In the genomic region with DNA sequence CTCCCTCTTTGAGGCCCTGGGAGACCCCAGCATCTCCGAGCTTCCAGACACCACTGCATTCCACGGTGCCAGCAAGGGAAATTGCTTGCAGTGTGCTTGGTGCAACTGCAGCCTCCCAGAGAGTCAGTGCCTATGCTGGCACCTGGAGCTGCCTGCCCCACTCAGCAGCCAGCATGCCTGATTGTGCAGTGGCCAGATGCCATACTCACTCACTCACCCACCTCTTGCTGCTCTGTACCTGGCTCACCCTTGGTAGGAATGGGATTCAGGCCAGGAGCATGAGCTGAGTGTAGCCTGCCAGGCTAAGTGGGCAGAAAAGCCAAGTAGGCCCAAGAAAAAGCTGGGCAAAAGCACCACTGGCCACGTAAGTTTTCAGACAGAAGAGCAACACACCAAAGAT, we compare ENCODE assay signal across 36 cellular contexts.
"Had no signal": no experiment of that assay in that cellular context is flagged by ENCODE, and none has a peak within 500 bp of the region (broad histone marks: within the 10 kb centered on the region; RNA-seq: fewer than 3 reads in every experiment).

No MANE protein-coding gene starts in this region.

- H3K9me3 ChIP-seq: adrenal gland had no signal

- H3K27me3 Mint-ChIP-seq: activated B cell treated with CpG ODN at 0.5 μM for 24 hours; activated CD4-positive, alpha-beta memory T cell treated with anti-CD3 and anti-CD28 coated beads for 36 hours; activated CD4-positive, alpha-beta T cell treated with anti-CD3 and anti-CD28 coated beads, Interleukin-2, amount 10 ng/mL, durations not matched to agents 24 days and 14 days; activated CD8-positive, alpha-beta T cell treated with anti-CD3 and anti-CD28 coated beads for 36 hours; activated naive CD8-positive, alpha-beta T cell treated with anti-CD3 and anti-CD28 coated beads for 36 hours; activated T-helper 17 cell treated with anti-CD3 and anti-CD28 coated beads, Interleukin-2, amount 50 U/mL, for 72 hours; central memory CD8-positive, alpha-beta T cell had no signal

- H3K36me3 Mint-ChIP-seq: activated CD4-positive, alpha-beta memory T cell treated with anti-CD3 and anti-CD28 coated beads for 36 hours; activated naive CD8-positive, alpha-beta T cell treated with anti-CD3 and anti-CD28 coated beads for 36 hours; brain had no signal

- H3K27ac Mint-ChIP-seq: activated B cell treated with CpG ODN at 0.5 μM for 24 hours; activated CD4-positive, alpha-beta memory T cell treated with anti-CD3 and anti-CD28 coated beads for 36 hours; activated CD4-positive, alpha-beta T cell treated with anti-CD3 and anti-CD28 coated beads, Interleukin-2, amount 10 ng/mL, durations not matched to agents 24 days and 14 days; activated CD8-positive, alpha-beta T cell treated with anti-CD3 and anti-CD28 coated beads for 36 hours; activated naive CD4-positive, alpha-beta T cell treated with anti-CD3 and anti-CD28 coated beads for 36 hours; activated naive CD4-positive, alpha-beta T cell treated with anti-CD3 and anti-CD28 coated beads, Interleukin-2, amount 50 U/mL, for 72 hours; activated naive CD8-positive, alpha-beta T cell treated with anti-CD3 and anti-CD28 coated beads for 36 hours; activated T-cell treated with anti-CD3 and anti-CD28 coated beads, Interleukin-2, amount 50 U/mL, for 72 hours; activated T-helper 1 cell treated with anti-CD3 and anti-CD28 coated beads, Interleukin-12 subunit alpha, Interleukin-12 subunit beta, Interleukin-2, Interleukin-4 antibody, amounts not matched to agents 30 ng/mL and 10 ng/mL and 1 ng/mL, durations not matched to agents 14 hours and 24 hours and 36 hours; activated T-helper 17 cell treated with anti-CD3 and anti-CD28 coated beads, Interleukin-2, amount 50 U/mL, for 72 hours; brain; T-helper 1 cell treated with Interleukin-12 subunit alpha and Interleukin-12 subunit beta and Interleukin-4 antibody, amounts not matched to agents 30 μg/mL and 1 μg/mL, for 36 hours; T-helper 2 cell treated with Interferon-gamma antibody and Interleukin-4, amounts not matched to agents 5 μg/mL and 100 μg/mL, for 36 hours had no signal

- H3K4me1 ChIP-seq: adrenal gland, ascending aorta had no signal

- DNase-seq: activated B cell treated with CpG ODN at 0.5 μM for 24 hours; activated CD4-positive, alpha-beta memory T cell treated with anti-CD3 and anti-CD28 coated beads for 36 hours; activated CD4-positive, alpha-beta T cell treated with anti-CD3 and anti-CD28 coated beads for 4 hours; activated CD4-positive, alpha-beta T cell treated with anti-CD3 and anti-CD28 coated beads, Interleukin-2, amount 10 ng/mL, durations not matched to agents 24 days and 14 days; activated CD4-positive, alpha-beta T cell treated with anti-CD3 and anti-CD28 coated beads, Interleukin-2, amount 50 U/mL, for 1 hour; activated CD4-positive, alpha-beta T cell treated with anti-CD3 and anti-CD28 coated beads, Interleukin-2, amount 50 U/mL, for 4 hours; activated CD4-positive, CD25-positive, alpha-beta regulatory T cell treated with anti-CD3 and anti-CD28 coated beads, Interleukin-2, amount 50 U/mL, for 72 hours; activated CD8-positive, alpha-beta memory T cell treated with anti-CD3 and anti-CD28 coated beads, Interleukin-2, amount 50 U/mL, for 4 hours; activated CD8-positive, alpha-beta T cell treated with anti-CD3 and anti-CD28 coated beads for 36 hours; activated effector memory CD4-positive, alpha-beta T cell treated with anti-CD3 and anti-CD28 coated beads, Interleukin-2, amount 50 U/mL, for 16 hours; activated gamma-delta T cell treated with Interleukin-2 at 50 U/mL for 16 hours; activated naive CD4-positive, alpha-beta T cell; activated naive CD4-positive, alpha-beta T cell treated with anti-CD3 and anti-CD28 coated beads for 36 hours; activated naive CD4-positive, alpha-beta T cell treated with anti-CD3 and anti-CD28 coated beads, Interleukin-2, amount 50 U/mL, for 16 hours; activated naive CD8-positive, alpha-beta T cell treated with anti-CD3 and anti-CD28 coated beads for 36 hours; activated T-cell treated with anti-CD3 and anti-CD28 coated beads for 4 hours; activated T-cell treated with anti-CD3 and anti-CD28 coated beads, Interleukin-2, amount 50 U/mL, for 1 hour; activated T-cell treated with anti-CD3 and anti-CD28 coated beads, Interleukin-2, amount 50 U/mL, for 4 hours; activated T-cell treated with anti-CD3 and anti-CD28 coated beads, Interleukin-2, amount 50 U/mL, for 72 hours; adrenal gland; amniotic stem cell; caudate nucleus; cerebellar nuclear complex; T-helper 1 cell; T-helper 2 cell; T-helper 9 cell had no signal

- H3K27ac ChIP-seq: adrenal gland, ascending aorta, cardiac muscle cell, VCaP had no signal

- H3K36me3 ChIP-seq: adrenal gland, ascending aorta, cardiac muscle cell had no signal

- H3K27me3 ChIP-seq: adrenal gland, ascending aorta, cardiac muscle cell had no signal

- H3K4me3 Mint-ChIP-seq: activated B cell treated with CpG ODN at 0.5 μM for 24 hours; activated CD4-positive, alpha-beta memory T cell treated with anti-CD3 and anti-CD28 coated beads for 36 hours; activated CD4-positive, alpha-beta T cell treated with anti-CD3 and anti-CD28 coated beads, Interleukin-2, amount 10 ng/mL, durations not matched to agents 24 days and 14 days; activated CD8-positive, alpha-beta T cell treated with anti-CD3 and anti-CD28 coated beads for 36 hours; activated naive CD4-positive, alpha-beta T cell treated with anti-CD3 and anti-CD28 coated beads for 36 hours; activated naive CD8-positive, alpha-beta T cell treated with anti-CD3 and anti-CD28 coated beads for 36 hours; activated T-cell treated with anti-CD3 and anti-CD28 coated beads, Interleukin-2, amount 50 U/mL, for 4 hours; activated T-cell treated with anti-CD3 and anti-CD28 coated beads, Interleukin-2, amount 50 U/mL, for 72 hours; activated T-helper 1 cell treated with anti-CD3 and anti-CD28 coated beads, Interleukin-12 subunit alpha, Interleukin-12 subunit beta, Interleukin-2, Interleukin-4 antibody, amounts not matched to agents 30 ng/mL and 10 ng/mL and 1 ng/mL, durations not matched to agents 14 hours and 24 hours and 36 hours; activated T-helper 17 cell treated with anti-CD3 and anti-CD28 coated beads, Interleukin-2, amount 50 U/mL, for 72 hours; brain; central memory CD8-positive, alpha-beta T cell; T-helper 1 cell treated with Interleukin-12 subunit alpha and Interleukin-12 subunit beta and Interleukin-4 antibody, amounts not matched to agents 30 μg/mL and 1 μg/mL, for 36 hours; T-helper 2 cell treated with Interferon-gamma antibody and Interleukin-4, amounts not matched to agents 5 μg/mL and 100 μg/mL, for 36 hours had no signal

- ATAC-seq: activated CD8-positive, alpha-beta T cell treated with anti-CD3 and anti-CD28 coated beads for 36 hours; activated naive CD4-positive, alpha-beta T cell treated with anti-CD3 and anti-CD28 coated beads, Interleukin-2, amount 50 U/mL, for 72 hours; activated T-cell treated with anti-CD3 and anti-CD28 coated beads, Interleukin-2, amount 50 U/mL, for 4 hours; activated T-cell treated with anti-CD3 and anti-CD28 coated beads, Interleukin-2, amount 50 U/mL, for 72 hours; activated T-helper 17 cell treated with anti-CD3 and anti-CD28 coated beads, Interleukin-2, amount 50 U/mL, for 72 hours had no signal

- H3K4me1 Mint-ChIP-seq: activated B cell treated with CpG ODN at 0.5 μM for 24 hours; activated CD4-positive, alpha-beta T cell treated with anti-CD3 and anti-CD28 coated beads, Interleukin-2, amount 10 ng/mL, durations not matched to agents 24 days and 14 days; activated naive CD8-positive, alpha-beta T cell treated with anti-CD3 and anti-CD28 coated beads for 36 hours; activated T-helper 17 cell treated with anti-CD3 and anti-CD28 coated beads, Interleukin-2, amount 50 U/mL, for 72 hours; central memory CD8-positive, alpha-beta T cell had no signal

- H3K4me3 ChIP-seq: adrenal gland, ascending aorta, cardiac muscle cell had no signal
